9 cellular contexts compared by ENCODE assay signal in genomic region chr7:112112822-112113255, GRCh38.
DNase-seq lines count a peak whose midpoint lies in the region; ATAC-seq and TF ChIP-seq lines count a peak whose summit lies in the region.
"Had no signal": no experiment of that assay in that cellular context is flagged by ENCODE, and none has a peak within 500 bp of the region (broad histone marks: within the 10 kb centered on the region; RNA-seq: fewer than 3 reads in every experiment).

No MANE protein-coding gene starts in this region.

- no peaks in the 10 kb centered on the region for H3K9me3 ChIP-seq in adipocyte (ENCODE audit: control insufficient read depth, low read length)

- H3K9ac ChIP-seq in adipocyte (ENCODE audit: low read length), result peak overlapping the region; percentile 81

- TF ChIP-seq CTCF in foreskin fibroblast (IDR thresholded peaks at IDR 0.05; ENCODE audit: low read depth, low read length), result no peak
- TF ChIP-seq CTCF in omental fat pad (IDR thresholded peaks at IDR 0.05), result no peak

- DNase-seq in AG20443 (ENCODE audit: low spot score) (peak; percentile 59), adipocyte (ENCODE audit: low read depth) (no peak), foreskin fibroblast (peak; percentile 78 to 81), omental fat pad (ENCODE audit: low spot score) (no peak), NCI-H774 (lab: John Stamatoyannopoulos, UW) (no peak), activated gamma-delta T cell (lab: John Stamatoyannopoulos, UW) (no peak)
- DNase-seq: SIG-M5 had no signal

- peak; percentile 68 for ATAC-seq in omental fat pad (ENCODE audit: low FRiP score)
- no peak for ATAC-seq in HG03457 (IDR thresholded peaks at IDR 0.05; ENCODE audit: unreplicated experiment)
- no peak for ATAC-seq in HG03432 (IDR thresholded peaks at IDR 0.05; ENCODE audit: unreplicated experiment)

- H3K36me3 ChIP-seq in adipocyte (ENCODE audit: control insufficient read depth, insufficient read depth, low read length, severe bottlenecking), result no peaks in the 10 kb centered on the region

- peaks cover 35% of the 10 kb centered on the region for H3K4me1 ChIP-seq in adipocyte (ENCODE audit: control insufficient read depth, insufficient read depth, low read length)

- no peaks in the 10 kb centered on the region for H3K27me3 ChIP-seq in adipocyte (replicated peaks; ENCODE audit: control insufficient read depth, insufficient read depth, low read length)

- H3K4me3 ChIP-seq in adipocyte (ENCODE audit: low read length) (peak overlapping the region; percentile 79), foreskin fibroblast (ENCODE audit: low read depth in 1 of 2, low read length in 2 of 2) (peak overlapping the region in 1 of 2 donors; percentile 19)

Comparison
In these comparisons a context has a peak if more than half of its experiments do, and no peak if none do; other contexts are left out.
1. DNase-seq: peak in AG20443 (single experiment) and foreskin fibroblast (2 of 2); none in adipocyte (single experiment), omental fat pad (single experiment), NCI-H774 (single experiment) and activated gamma-delta T cell (single experiment).